In the genomic region with DNA sequence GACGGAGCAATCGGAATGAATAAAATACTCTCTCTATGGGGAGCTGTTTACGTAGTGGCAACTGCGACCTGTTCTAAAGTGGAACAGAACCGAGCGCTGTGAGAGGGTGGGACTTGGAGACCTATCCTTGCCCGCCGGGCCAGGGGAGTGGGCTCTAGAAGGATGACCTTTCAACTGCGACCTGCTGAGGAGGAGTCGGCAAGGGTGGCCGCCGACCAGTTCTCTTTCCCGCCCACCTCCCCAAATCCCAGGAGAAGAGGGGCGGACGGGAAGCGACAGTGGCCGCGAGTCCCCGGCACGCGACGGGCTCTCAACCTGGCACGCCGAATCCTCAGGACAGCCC, we compare ENCODE assay signal across 8 cellular contexts. TPM values are rescaled to one million over a fixed set of nuclear protein-coding genes. Genes with fewer than 3 reads are reported as not detected.
DNase-seq lines count a peak whose midpoint lies in the region; ATAC-seq and TF ChIP-seq lines count a peak whose summit lies in the region.

No MANE protein-coding gene starts in this region.

- peak overlapping the region; percentile 95 for H3K4me3 Mint-ChIP-seq in natural killer cell

- H3K9me3 Mint-ChIP-seq in natural killer cell = no peaks in the 10 kb centered on the region

- peak overlapping the region; percentile 68 for H2AFZ ChIP-seq in HCT116 (ENCODE audit: low read depth, low read length, poor library complexity, severe bottlenecking)

- WGBS in esophagus, 2 donors = 0% methylated on average over 14 to 24 of the region's 24 CpGs
- under 1% methylated on average over 24 of the region's 24 CpGs for WGBS in thymus

- DNase-seq in GM06990 (ENCODE audit: extremely low read depth, insufficient read length) = no peak
- peak; percentile 15 for DNase-seq in HCT116 (ENCODE audit: low read depth, low spot score)
- DNase-seq in NCI-H2171 (lab: John Stamatoyannopoulos, UW) = peak; percentile 34
- DNase-seq in activated T-cell treated with anti-CD3 and anti-CD28 coated beads for 4 hours = peak; percentile 36
- DNase-seq in natural killer cell = no peak
- no peak for DNase-seq in NCI-H187 (lab: John Stamatoyannopoulos, UW)

- RAD21 ChIA-PET in HCT116 (lab: Charles Lee; ENCODE audit: low non-redundant PET in 1 of 2, low total read pairs in 2 of 2, uncharacterized antibody in 2 of 2, unreplicated experiment in 2 of 2) = no interaction called here

- H3K79me2 ChIP-seq in HCT116 (ENCODE audit: insufficient read depth, low read length) = peaks cover 21% of the 10 kb centered on the region

- peak overlapping the region; percentile 98 for H3K4me2 ChIP-seq in HCT116 (ENCODE audit: low read length)

- no peak for TF ChIP-seq POLR2A in HCT116 (IDR thresholded peaks at IDR 0.05; ENCODE audit: borderline replicate concordance, extremely low read depth, insufficient read depth, insufficient read length)

- CTCF ChIA-PET in HCT116 (lab: Charles Lee) = no interaction called here

- POLR2A ChIA-PET in HCT116 (lab: Charles Lee) = no interaction called here

- H4K20me1 ChIP-seq in HCT116 (ENCODE audit: insufficient read depth) = no peaks in the 10 kb centered on the region

- TF ChIP-seq CTCF in GM06990 (IDR thresholded peaks at IDR 0.05; ENCODE audit: insufficient read depth, low read length, poor library complexity, severe bottlenecking) (no peak), HCT116 (IDR thresholded peaks at IDR 0.05 in 2 of 3, conservative IDR thresholded peaks at IDR 0.05 in 1 of 3; ENCODE audit: borderline replicate concordance in 1 of 3, insufficient read depth in 1 of 3, low read depth in 2 of 3, low read length in 2 of 3) (no peak), natural killer cell (IDR thresholded peaks at IDR 0.05) (no peak)

- no TSS peak for BruUV-seq in HCT116 (replicated peaks; lab: Mats Ljungman, UMichigan)

- peaks cover 21 to 23% of the 10 kb centered on the region in 2 donors for H3K4me1 Mint-ChIP-seq in natural killer cell

- peak overlapping the region; percentile 97 to 100 for H3K27ac Mint-ChIP-seq in natural killer cell

- no peaks in the 10 kb centered on the region for H3K27me3 Mint-ChIP-seq in natural killer cell (ENCODE audit: low read depth in 2 of 2)

- H3K36me3 ChIP-seq in GM06990 (ENCODE audit: control insufficient read depth, insufficient read depth, low read length) = no peaks in the 10 kb centered on the region
- 0 out of 4 replicates have a peak, but pooled peaks cover 0 to 2% of the 10 kb centered on the region in 2 experiments for H3K36me3 ChIP-seq in HCT116 (ENCODE audit: control insufficient read depth in 1 of 2, insufficient read depth in 2 of 2, low read length in 2 of 2)
- H3K36me3 ChIP-seq in esophagus (ENCODE audit: control insufficient read depth in 2 of 2, insufficient read depth in 2 of 2, low read length in 1 of 2) = no peaks in the 10 kb centered on the region
- H3K36me3 ChIP-seq in thymus (ENCODE audit: control insufficient read depth, insufficient read depth) = peaks cover 3% of the 10 kb centered on the region

- peak overlapping the region; percentile 93 for H3K9ac ChIP-seq in HCT116 (ENCODE audit: low read length)

- peak overlapping the region; percentile 89 for H3K4me3 ChIP-seq in GM06990 (replicated peaks; ENCODE audit: low read depth, low read length)
- peak overlapping the region; percentile 94 for H3K4me3 ChIP-seq in HCT116 (replicated peaks in 1 of 2; ENCODE audit: low read depth in 1 of 2, low read length in 2 of 2)
- peak overlapping the region; percentile 78 to 90 for H3K4me3 ChIP-seq in esophagus (ENCODE audit: low read depth in 1 of 2, low read length in 2 of 2)
- H3K4me3 ChIP-seq in thymus (ENCODE audit: low read length) = peak overlapping the region; percentile 98

- ATAC-seq in HCT116 (peak; percentile 57), natural killer cell (peak; percentile 6 to 30 (median 19))

- H3K9me3 ChIP-seq in HCT116 (ENCODE audit: control insufficient read depth in 1 of 2, insufficient read depth in 1 of 2, low read depth in 1 of 2, low read length in 2 of 2) = no peaks in the 10 kb centered on the region
- no peaks in the 10 kb centered on the region for H3K9me3 ChIP-seq in esophagus (ENCODE audit: control insufficient read depth in 2 of 2, insufficient read depth in 1 of 2, low read depth in 1 of 2, low read length in 1 of 2)
- no peaks in the 10 kb centered on the region for H3K9me3 ChIP-seq in thymus (ENCODE audit: control insufficient read depth)

- H3K9me2 ChIP-seq in HCT116 (ENCODE audit: insufficient read depth) = no peaks in the 10 kb centered on the region

- H3K27me3 ChIP-seq in GM06990 (replicated peaks; ENCODE audit: control insufficient read depth, insufficient read depth, low read length) = no peaks in the 10 kb centered on the region
- H3K27me3 ChIP-seq in HCT116 (ENCODE audit: insufficient read depth, low read length) = no peaks in the 10 kb centered on the region
- H3K27me3 ChIP-seq in esophagus (ENCODE audit: control insufficient read depth in 1 of 2, insufficient read depth in 2 of 2, low read length in 2 of 2) = no peaks in the 10 kb centered on the region
- no peaks in the 10 kb centered on the region for H3K27me3 ChIP-seq in thymus (ENCODE audit: control insufficient read depth, insufficient read depth)

- peaks cover under 1% of the 10 kb centered on the region for H3K36me3 Mint-ChIP-seq in natural killer cell

- peak overlapping the region; percentile 88 for H3K27ac ChIP-seq in HCT116 (ENCODE audit: low read depth, low read length)
- H3K27ac ChIP-seq in esophagus (ENCODE audit: low read depth in 2 of 2, low read length in 1 of 2) = peak overlapping the region; percentile 92 to 93
- peak overlapping the region; percentile 89 for H3K27ac ChIP-seq in thymus (ENCODE audit: low read depth)

- TF ChIP-seq RAD21 in HCT116 (IDR thresholded peaks at IDR 0.05; ENCODE audit: low read depth) = no peak

- H3K4me1 ChIP-seq in HCT116 (ENCODE audit: control insufficient read depth in 1 of 2, insufficient read depth in 2 of 2, low read length in 2 of 2) (peaks cover 10 to 21% of the 10 kb centered on the region in 2 experiments; a peak in 3 of 4 replicates), esophagus (ENCODE audit: control insufficient read depth in 2 of 2, insufficient read depth in 2 of 2, low read length in 1 of 2) (peaks cover 0 to 5% of the 10 kb centered on the region in 2 donors), thymus (ENCODE audit: control insufficient read depth, insufficient read depth, low read length) (peaks cover 11% of the 10 kb centered on the region)

- intact Hi-C loops in HCT116 (cut with micrococcal nuclease) (loop anchor here (1.0 to 5.0 kb wide), 3 partner anchors 233 to 760 kb away; a partner anchor contains a TSS), natural killer cell (cut with micrococcal nuclease) (loop anchor here (1.0 to 10.0 kb wide), 11 partner anchors 22 to 1753 kb away; a partner anchor contains a TSS)

TF ChIP-seq in HCT116, 20 proteins besides CTCF, POLR2A, EP300 and RAD21:
- no peak for TF ChIP-seq TCF7L2 (IDR thresholded peaks at IDR 0.05; ENCODE audit: borderline replicate concordance, extremely low read depth, insufficient read depth, insufficient read length)
- no peak for TF ChIP-seq POLR2AphosphoS5 (IDR thresholded peaks at IDR 0.05; ENCODE audit: low read depth, low read length)
- no peak for TF ChIP-seq SP1 (IDR thresholded peaks at IDR 0.05; ENCODE audit: low read depth)
- no peak for TF ChIP-seq EGR1 (IDR thresholded peaks at IDR 0.05; ENCODE audit: low read depth)
- no peak for TF ChIP-seq EZH2 (IDR thresholded peaks at IDR 0.05)
- TF ChIP-seq, protein P1, sequence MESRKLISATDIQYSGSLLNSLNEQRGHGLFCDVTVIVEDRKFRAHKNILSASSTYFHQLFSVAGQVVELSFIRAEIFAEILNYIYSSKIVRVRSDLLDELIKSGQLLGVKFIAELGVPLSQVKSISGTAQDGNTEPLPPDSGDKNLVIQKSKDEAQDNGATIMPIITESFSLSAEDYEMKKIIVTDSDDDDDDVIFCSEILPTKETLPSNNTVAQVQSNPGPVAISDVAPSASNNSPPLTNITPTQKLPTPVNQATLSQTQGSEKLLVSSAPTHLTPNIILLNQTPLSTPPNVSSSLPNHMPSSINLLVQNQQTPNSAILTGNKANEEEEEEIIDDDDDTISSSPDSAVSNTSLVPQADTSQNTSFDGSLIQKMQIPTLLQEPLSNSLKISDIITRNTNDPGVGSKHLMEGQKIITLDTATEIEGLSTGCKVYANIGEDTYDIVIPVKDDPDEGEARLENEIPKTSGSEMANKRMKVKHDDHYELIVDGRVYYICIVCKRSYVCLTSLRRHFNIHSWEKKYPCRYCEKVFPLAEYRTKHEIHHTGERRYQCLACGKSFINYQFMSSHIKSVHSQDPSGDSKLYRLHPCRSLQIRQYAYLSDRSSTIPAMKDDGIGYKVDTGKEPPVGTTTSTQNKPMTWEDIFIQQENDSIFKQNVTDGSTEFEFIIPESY (IDR thresholded peaks at IDR 0.05; ENCODE audit: extremely low read depth, insufficient replicate concordance, low read length) = no peak

RNA-seq across cellular contexts. Expression of a gene that starts 0.6 kb away (rescaled TPM):
- total RNA-seq in HCT116 (2021; ENCODE audit: unreplicated experiment) = 10.1 TPM
- polyA plus RNA-seq in HCT116 (2012) = 1.8 and 2.1 TPM in 2 replicates
- polyA plus RNA-seq in esophagus = 1 to 10 TPM; 2.8 to 3.8 TPM
- 10 to 100 TPM; 13.1 to 14.5 (median 14.1) TPM for total RNA-seq in natural killer cell
- 5.9 TPM for polyA plus RNA-seq in thymus

Comparison
In these comparisons a context has a peak if more than half of its experiments do, and no peak if none do; other contexts are left out.
1. DNase-seq: peak in HCT116 (single experiment), NCI-H2171 (single experiment) and activated T-cell treated with anti-CD3 and anti-CD28 coated beads for 4 hours (single experiment); none in GM06990 (single experiment), natural killer cell (single experiment) and NCI-H187 (0 of 2).
2. Peak in every context shown above with its lines, with median percentiles within 50 percentile points of each other: H3K4me3 ChIP-seq and H3K27ac ChIP-seq.